In the genomic region with DNA sequence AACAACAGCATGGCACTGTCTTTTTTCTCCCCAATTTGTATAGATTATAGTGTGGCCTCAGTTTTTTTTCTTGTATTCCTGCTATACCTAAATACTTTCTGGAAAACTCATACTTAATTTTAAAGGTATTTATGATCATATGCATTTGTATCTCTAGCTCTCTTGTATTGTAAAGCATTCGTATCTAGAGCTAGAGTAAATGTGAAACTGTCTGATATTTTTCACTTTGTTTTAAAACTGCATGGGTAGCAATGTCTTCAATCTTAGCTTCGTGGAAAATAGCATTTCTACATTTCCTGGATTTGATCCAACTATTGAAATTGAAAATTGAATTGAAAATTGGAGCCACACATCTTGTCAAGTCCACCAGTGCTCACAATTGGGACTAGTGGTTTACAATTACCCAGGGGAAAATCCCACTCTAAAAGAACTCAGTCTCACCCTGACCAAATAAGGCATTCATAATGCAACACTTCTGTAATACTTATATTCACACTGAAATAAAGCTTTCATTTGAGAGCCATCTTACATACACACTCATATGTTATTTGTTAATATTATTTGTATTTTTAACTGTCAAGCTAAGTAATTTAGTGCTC, we compare ENCODE assay signal across 9 cellular contexts. TPM values are rescaled to one million over a fixed set of nuclear protein-coding genes. Genes with fewer than 3 reads are reported as not detected.
DNase-seq lines count a peak whose midpoint lies in the region; ATAC-seq and TF ChIP-seq lines count a peak whose summit lies in the region.
"Had no signal": no experiment of that assay in that cellular context is flagged by ENCODE, and none has a peak within 500 bp of the region (broad histone marks: within the 10 kb centered on the region; RNA-seq: fewer than 3 reads in every experiment).

No MANE protein-coding gene starts in this region.

- no peak overlapping the region for H3K4me3 ChIP-seq in lower lobe of right lung
- no peak overlapping the region for H3K4me3 ChIP-seq in mesendoderm (ENCODE audit: low read length)

- H3K9ac ChIP-seq in mesendoderm (ENCODE audit: low read length) = no peak overlapping the region

- no peaks in the 10 kb centered on the region for H3K9me3 ChIP-seq in lower lobe of right lung

- H3K4me1 ChIP-seq in lower lobe of right lung (peaks cover 32% of the 10 kb centered on the region), mesendoderm (ENCODE audit: control insufficient read depth, low read depth, low read length) (peaks cover 2% of the 10 kb centered on the region)

- H2BK15ac ChIP-seq in mesendoderm (replicated peaks; ENCODE audit: low read depth) = no peak overlapping the region

- H3K18ac ChIP-seq in mesendoderm (ENCODE audit: low read length) = no peak overlapping the region

- WGBS in mesendoderm (ENCODE audit: extremely low coverage, insufficient coverage, low lambda C conversion rate) = no CpG with 5 or more reads among the region's 2 CpGs

- H3K4ac ChIP-seq in mesendoderm (ENCODE audit: low read depth, low read length) = no peak overlapping the region

- no peak overlapping the region for H3K23ac ChIP-seq in mesendoderm (ENCODE audit: low read length)

- no peak overlapping the region for H3K4me2 ChIP-seq in mesendoderm (ENCODE audit: low read length)

- intact Hi-C loops in lower lobe of right lung (cut with DNase I) = no loop called here

- H3K27me3 ChIP-seq in lower lobe of right lung (ENCODE audit: low read depth) (no peaks in the 10 kb centered on the region), mesendoderm (ENCODE audit: insufficient read depth, low read length, poor library complexity) (no peaks in the 10 kb centered on the region)

- H2AK5ac ChIP-seq in mesendoderm (ENCODE audit: low read length) = no peak overlapping the region

- peak; percentile 70 for ATAC-seq in GM18520 (IDR thresholded peaks at IDR 0.05; ENCODE audit: unreplicated experiment)
- ATAC-seq in GM21529 (IDR thresholded peaks at IDR 0.05; ENCODE audit: unreplicated experiment) = peak; percentile 71
- ATAC-seq in HG03457 (IDR thresholded peaks at IDR 0.05; ENCODE audit: unreplicated experiment) = peak; percentile 73
- ATAC-seq in lower lobe of right lung = no peak
- ATAC-seq in GM21526 (IDR thresholded peaks at IDR 0.05; ENCODE audit: low FRiP score, unreplicated experiment) = no peak

- H4K5ac ChIP-seq in mesendoderm (ENCODE audit: low read length) = no peak overlapping the region

- no peaks in the 10 kb centered on the region for H3K79me1 ChIP-seq in mesendoderm (ENCODE audit: low read length)

- H3K56ac ChIP-seq in mesendoderm (ENCODE audit: low read length) = no peak overlapping the region

- DNase-seq in lower lobe of right lung (no peak), mesendoderm (no peak), NCI-H82 treated with DMSO at 0.1 percent for 48 hours (lab: John Stamatoyannopoulos, UW; ENCODE audit: unreplicated experiment) (no peak)
- DNase-seq in activated CD4-positive, alpha-beta T cell treated with anti-CD3 and anti-CD28 coated beads, Interleukin-2, amount 50 U/mL, for 4 hours = no peak
- DNase-seq: DMS79 treated with DMSO at 0.1 percent for 48 hours had no signal

- H2BK5ac ChIP-seq in mesendoderm (ENCODE audit: low read length) = no peak overlapping the region

- H3K36me3 ChIP-seq in lower lobe of right lung (no peaks in the 10 kb centered on the region), mesendoderm (ENCODE audit: control insufficient read depth, insufficient read depth, low read length) (no peaks in the 10 kb centered on the region)

- H2BK120ac ChIP-seq in mesendoderm (ENCODE audit: low read depth, low read length) = no peak overlapping the region

- H3K27ac ChIP-seq in lower lobe of right lung (peak overlapping the region; percentile 24), mesendoderm (ENCODE audit: low read depth, low read length) (no peak overlapping the region)

- H3K79me2 ChIP-seq in mesendoderm (ENCODE audit: control insufficient read depth, insufficient read depth, low read length) = no peaks in the 10 kb centered on the region

- no peak overlapping the region for H4K8ac ChIP-seq in mesendoderm (ENCODE audit: low read depth, low read length)

- TF ChIP-seq CTCF in lower lobe of right lung (IDR thresholded peaks at IDR 0.05) = no peak

RNA-seq across cellular contexts. Expression of a gene that starts 51.3 kb away (rescaled TPM):
- total RNA-seq in lower lobe of right lung = 242 TPM
- polyA plus RNA-seq in mesendoderm (2013, experiment 1 of 2) = 36.1 TPM
- polyA plus RNA-seq in mesendoderm (2013, experiment 2 of 2) = 35.3 TPM

Comparison
In these comparisons a context has a peak if more than half of its experiments do, and no peak if none do; other contexts are left out.
1. ATAC-seq: peak in GM18520 (single experiment), GM21529 (single experiment) and HG03457 (single experiment); none in lower lobe of right lung (0 of 2) and GM21526 (single experiment).